In genomic region chr12:90174198-90174510, GRCh38 we compare ENCODE assay signal across 11 cellular contexts.
DNase-seq lines count a peak whose midpoint lies in the region; ATAC-seq and TF ChIP-seq lines count a peak whose summit lies in the region.
"Had no signal": no experiment of that assay in that cellular context is flagged by ENCODE, and none has a peak within 500 bp of the region (broad histone marks: within the 10 kb centered on the region; RNA-seq: fewer than 3 reads in every experiment).

No MANE protein-coding gene starts in this region.

- no peaks in the 10 kb centered on the region for H3K36me3 Mint-ChIP-seq in type B pancreatic cell

- no peaks in the 10 kb centered on the region for H3K27me3 Mint-ChIP-seq in type B pancreatic cell

- ATAC-seq in HG03565 (IDR thresholded peaks at IDR 0.05; ENCODE audit: unreplicated experiment) (peak; percentile 77), GM19395 (IDR thresholded peaks at IDR 0.05; ENCODE audit: unreplicated experiment) (no peak)

- TF ChIP-seq CTCF in type B pancreatic cell (conservative IDR thresholded peaks at IDR 0.05) = no peak

- peaks cover 16% of the 10 kb centered on the region for H3K4me1 Mint-ChIP-seq in type B pancreatic cell (ENCODE audit: unreplicated experiment)
- H3K4me1 Mint-ChIP-seq: central memory CD8-positive, alpha-beta T cell had no signal

- peak; percentile 14 for DNase-seq in stimulated activated CD4-positive, alpha-beta T cell treated with anti-CD3 and anti-CD28 coated beads, Interleukin-4, amount 100 ng/mL, for 24 hours
- DNase-seq in stimulated activated CD4-positive, alpha-beta T cell treated with anti-CD3 and anti-CD28 coated beads, Interleukin-12 subunit alpha, Interleukin-12 subunit beta, amount 100 ng/mL, for 4 hours = no peak
- DNase-seq in cerebellar cortex (ENCODE audit: low spot score) = peak; percentile 95
- no peak for DNase-seq in type B pancreatic cell (ENCODE audit: extremely low spot score, unreplicated experiment)
- DNase-seq in NCI-H146 (lab: John Stamatoyannopoulos, UW) = no peak
- no peak for DNase-seq in Kasumi-1 (lab: John Stamatoyannopoulos, UW)
- DNase-seq: activated CD4-positive, CD25-positive, alpha-beta regulatory T cell treated with anti-CD3 and anti-CD28 coated beads, Interleukin-2, amount 50 U/mL, for 72 hours had no signal

- no peaks in the 10 kb centered on the region for H3K9me3 Mint-ChIP-seq in type B pancreatic cell
- H3K9me3 Mint-ChIP-seq: central memory CD8-positive, alpha-beta T cell; stimulated activated naive CD8-positive, alpha-beta T cell treated with anti-CD3 and anti-CD28 coated beads, Interleukin-15, Interleukin-2, amounts not matched to agents 100 ng/mL and 50 ng/mL, for 24 hours had no signal

- no peak overlapping the region for H3K4me3 Mint-ChIP-seq in type B pancreatic cell
- H3K4me3 Mint-ChIP-seq: central memory CD8-positive, alpha-beta T cell; stimulated activated naive CD8-positive, alpha-beta T cell treated with anti-CD3 and anti-CD28 coated beads, Interleukin-15, Interleukin-2, amounts not matched to agents 100 ng/mL and 50 ng/mL, for 24 hours had no signal

- peak overlapping the region; percentile 24 for H3K27ac Mint-ChIP-seq in type B pancreatic cell
- H3K27ac Mint-ChIP-seq: stimulated activated naive CD8-positive, alpha-beta T cell treated with anti-CD3 and anti-CD28 coated beads, Interleukin-15, Interleukin-2, amounts not matched to agents 100 ng/mL and 50 ng/mL, for 24 hours had no signal

Comparison
In these comparisons a context has a peak if more than half of its experiments do, and no peak if none do; other contexts are left out.
1. DNase-seq: peak in stimulated activated CD4-positive, alpha-beta T cell treated with anti-CD3 and anti-CD28 coated beads, Interleukin-4, amount 100 ng/mL, for 24 hours (single experiment) and cerebellar cortex (single experiment); none in stimulated activated CD4-positive, alpha-beta T cell treated with anti-CD3 and anti-CD28 coated beads, Interleukin-12 subunit alpha, Interleukin-12 subunit beta, amount 100 ng/mL, for 4 hours (single experiment), type B pancreatic cell (single experiment), NCI-H146 (single experiment) and Kasumi-1 (0 of 2).